Comparison of ENCODE assay signal across 2 cellular contexts in the genomic region with DNA sequence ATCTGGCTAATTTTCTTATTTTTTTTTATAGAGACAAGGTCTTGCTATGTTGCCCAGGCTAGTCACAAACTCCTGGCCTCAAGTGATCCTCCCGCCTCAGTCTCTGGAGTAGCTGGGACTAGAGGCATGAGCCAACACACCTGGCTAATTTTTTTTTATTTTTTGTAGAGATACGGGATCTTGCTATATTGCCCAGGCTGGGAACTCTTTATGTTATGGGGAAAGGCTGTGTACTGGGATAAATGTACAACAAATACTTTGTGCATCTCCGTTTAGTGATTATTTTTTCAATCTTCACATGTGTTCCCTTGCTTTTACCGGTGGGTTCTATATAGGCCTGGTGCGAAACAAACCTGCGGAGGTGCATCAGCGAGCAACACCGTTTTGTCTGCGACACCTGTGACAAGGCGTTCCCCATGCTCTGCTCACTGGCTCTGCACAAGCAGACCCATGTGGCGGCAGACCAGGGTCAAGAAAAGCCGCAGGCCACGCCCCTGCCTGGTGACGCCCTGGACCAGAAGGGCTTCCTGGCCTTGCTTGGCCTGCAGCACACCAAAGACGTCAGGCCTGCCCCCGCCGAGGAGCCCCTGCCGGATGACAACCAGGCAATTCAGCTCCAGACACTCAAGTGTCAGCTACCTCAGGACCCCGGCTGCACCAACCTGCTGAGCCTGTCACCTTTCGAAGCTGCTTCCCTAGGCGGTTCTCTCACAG.
A peak's percentile ranks its signal among the peaks of the same experiment; 100 is the strongest.
TF ChIP-seq lines count a peak whose summit lies in the region.

No MANE protein-coding gene starts in this region.

TF ChIP-seq in HEK293, 187 proteins besides CTCF, POLR2A, EP300 and RAD21 (continued from another document):
- TF ChIP-seq, protein P1, sequence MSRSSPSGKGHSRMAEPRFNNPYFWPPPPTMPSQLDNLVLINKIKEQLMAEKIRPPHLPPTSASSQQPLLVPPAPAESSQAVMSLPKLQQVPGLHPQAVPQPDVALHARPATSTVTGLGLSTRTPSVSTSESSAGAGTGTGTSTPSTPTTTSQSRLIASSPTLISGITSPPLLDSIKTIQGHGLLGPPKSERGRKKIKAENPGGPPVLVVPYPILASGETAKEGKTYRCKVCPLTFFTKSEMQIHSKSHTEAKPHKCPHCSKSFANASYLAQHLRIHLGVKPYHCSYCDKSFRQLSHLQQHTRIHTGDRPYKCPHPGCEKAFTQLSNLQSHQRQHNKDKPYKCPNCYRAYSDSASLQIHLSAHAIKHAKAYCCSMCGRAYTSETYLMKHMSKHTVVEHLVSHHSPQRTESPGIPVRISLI (tag by site-specific recombination; IDR thresholded peaks at IDR 0.05): 0 out of 2 replicates have a peak, but pooled peaks have one; percentile 9
- TF ChIP-seq ZNF488 (tag by site-specific recombination; IDR thresholded peaks at IDR 0.05): no peak
- TF ChIP-seq ZBTB17 (tag by site-specific recombination; IDR thresholded peaks at IDR 0.05): no peak

TF ChIP-seq in WTC11, 78 proteins besides CTCF, POLR2A, EP300 and RAD21:
- TF ChIP-seq, protein P2, sequence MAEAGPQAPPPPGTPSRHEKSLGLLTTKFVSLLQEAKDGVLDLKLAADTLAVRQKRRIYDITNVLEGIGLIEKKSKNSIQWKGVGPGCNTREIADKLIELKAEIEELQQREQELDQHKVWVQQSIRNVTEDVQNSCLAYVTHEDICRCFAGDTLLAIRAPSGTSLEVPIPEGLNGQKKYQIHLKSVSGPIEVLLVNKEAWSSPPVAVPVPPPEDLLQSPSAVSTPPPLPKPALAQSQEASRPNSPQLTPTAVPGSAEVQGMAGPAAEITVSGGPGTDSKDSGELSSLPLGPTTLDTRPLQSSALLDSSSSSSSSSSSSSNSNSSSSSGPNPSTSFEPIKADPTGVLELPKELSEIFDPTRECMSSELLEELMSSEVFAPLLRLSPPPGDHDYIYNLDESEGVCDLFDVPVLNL (CRISPR knock-in tag; IDR thresholded peaks at IDR 0.05; ENCODE audit: borderline replicate concordance, low read depth): no peak
- TF ChIP-seq ERG (CRISPR knock-in tag; IDR thresholded peaks at IDR 0.05): no peak
- TF ChIP-seq ZNF121 (CRISPR knock-in tag; IDR thresholded peaks at IDR 0.05): peak; percentile 47; the same call in 1 of the 2 replicates
- no peak for TF ChIP-seq ZNF317 (CRISPR knock-in tag; IDR thresholded peaks at IDR 0.05; ENCODE audit: borderline replicate concordance, low read depth)
- TF ChIP-seq NR1H2 (CRISPR knock-in tag; IDR thresholded peaks at IDR 0.05): no peak
- no peak for TF ChIP-seq ZBTB21 (CRISPR knock-in tag; IDR thresholded peaks at IDR 0.05; ENCODE audit: borderline replicate concordance)
- no peak for TF ChIP-seq IRF2 (CRISPR knock-in tag; IDR thresholded peaks at IDR 0.05; ENCODE audit: borderline replicate concordance, low read depth)
- TF ChIP-seq ZNF263 (CRISPR knock-in tag; IDR thresholded peaks at IDR 0.05; ENCODE audit: low read depth): no peak
